1 cellular context compared by ENCODE assay signal in genomic region chr5:5135957-5136676, GRCh38.
TF ChIP-seq lines count a peak whose summit lies in the region.

No MANE protein-coding gene starts in this region.

TF ChIP-seq in IMR-90, 13 proteins besides CTCF, POLR2A, EP300 and RAD21 (continued from another document):
- TF ChIP-seq ELK1 (IDR thresholded peaks at IDR 0.05; ENCODE audit: borderline replicate concordance, low read depth, low read length): no peak
- TF ChIP-seq FOS (IDR thresholded peaks at IDR 0.05; ENCODE audit: low read depth, low read length): no peak
- TF ChIP-seq RCOR1 (IDR thresholded peaks at IDR 0.05; ENCODE audit: insufficient replicate concordance, low read length): no peak
TF ChIP-seq in IMR-90: peak in this region for 0.
